In the genomic region with DNA sequence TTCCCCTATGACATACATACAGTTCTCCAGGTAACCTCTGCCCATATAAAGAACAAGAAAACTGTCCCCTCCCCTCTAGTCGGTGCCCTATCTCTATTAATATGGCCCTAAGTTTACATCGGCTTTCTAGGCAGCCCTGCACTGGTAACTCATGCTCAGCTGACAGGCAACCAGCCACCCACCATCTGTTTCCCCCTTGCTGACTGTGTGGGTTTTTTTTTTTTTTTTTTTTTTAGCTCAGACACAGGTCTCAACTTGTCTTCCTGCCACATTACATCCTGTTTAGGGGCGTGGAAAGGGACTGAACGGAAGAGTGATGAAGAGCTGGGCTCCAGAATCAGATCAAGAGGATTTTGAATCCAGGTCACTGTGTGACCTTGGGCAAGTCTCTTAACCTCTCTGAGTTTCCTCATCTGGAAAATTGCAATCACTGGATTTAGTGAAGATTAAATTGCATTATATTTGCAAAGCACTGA, we compare ENCODE assay signal across 8 cellular contexts. TPM values are rescaled to one million over a fixed set of nuclear protein-coding genes. Genes with fewer than 3 reads are reported as not detected.
DNase-seq lines count a peak whose midpoint lies in the region; ATAC-seq and TF ChIP-seq lines count a peak whose summit lies in the region.

No MANE protein-coding gene starts in this region.

- TF ChIP-seq CTCF in dorsolateral prefrontal cortex (IDR thresholded peaks at IDR 0.05 in 54 of 56, conservative IDR thresholded peaks at IDR 0.05 in 2 of 56; ENCODE audit: low read depth in 1 of 56, partially characterized antibody in 56 of 56), result no peak

- DNase-seq in T-helper 22 cell (ENCODE audit: low read depth), result peak; percentile 77
- no peak for DNase-seq in dorsolateral prefrontal cortex
- peak; percentile 72 for DNase-seq in stimulated activated naive CD4-positive, alpha-beta T cell treated with Interleukin-2 at 50 U/mL for 16 hours (lab: John Stamatoyannopoulos, UW)
- DNase-seq in erythroblast (lab: John Stamatoyannopoulos, UW), result no peak
- DNase-seq in hypothalamus (lab: John Stamatoyannopoulos, UW), result no peak
- no peak for DNase-seq in Right ventricle myocardium inferior (ENCODE audit: missing footprints)

- no peak overlapping the region for H3K4me3 ChIP-seq in dorsolateral prefrontal cortex

- intact Hi-C loops in dorsolateral prefrontal cortex (cut with DNase I) (no loop called here), Right ventricle myocardium inferior (cut with DNase I) (no loop called here)

- ATAC-seq in GM18498 (IDR thresholded peaks at IDR 0.05; ENCODE audit: unreplicated experiment) (peak; percentile 40), HG03159 (IDR thresholded peaks at IDR 0.05; ENCODE audit: unreplicated experiment) (peak; percentile 40), Right ventricle myocardium inferior (no peak)

- H3K27ac ChIP-seq in dorsolateral prefrontal cortex, result peak overlapping the region in 44 of 59 donors; percentile 9 to 100 (median 58)

- TF ChIP-seq POLR2A in erythroblast (IDR thresholded peaks at IDR 0.05; ENCODE audit: low read length), result no peak

- no peaks in the 10 kb centered on the region for H3K27me3 ChIP-seq in dorsolateral prefrontal cortex

RNA-seq across cellular contexts. Expression of gene LAPTM5, which starts 14.0 kb away (rescaled TPM):
- total RNA-seq in dorsolateral prefrontal cortex, result 100 to 1,000 TPM in 2 of 120 experiments, 10 to 100 TPM in 116, 1 to 10 TPM in 2; 8.8 to 116 (median 32.9) TPM
- 31.5 TPM for total RNA-seq in Right ventricle myocardium inferior

RNA-seq across cellular contexts. Expression of gene MATN1, which starts 20.2 kb away (rescaled TPM):
- total RNA-seq in dorsolateral prefrontal cortex (1 to 10 TPM in 16 of 120 experiments, under 1 TPM in 94, not detected in 10; 0.11 to 2.4 (median 0.50) TPM), Right ventricle myocardium inferior (not detected)

Comparison
In these comparisons a context has a peak if more than half of its experiments do, and no peak if none do; other contexts are left out.
1. DNase-seq: peak in T-helper 22 cell (single experiment) and stimulated activated naive CD4-positive, alpha-beta T cell treated with Interleukin-2 at 50 U/mL for 16 hours (single experiment); none in dorsolateral prefrontal cortex (0 of 10), erythroblast (0 of 2), hypothalamus (0 of 51) and Right ventricle myocardium inferior (single experiment).